Comparison of ENCODE assay signal across 9 cellular contexts in genomic region chr13:24264976-24265375, GRCh38. TPM values are rescaled to one million over a fixed set of nuclear protein-coding genes. Genes with fewer than 3 reads are reported as not detected.
A peak's percentile ranks its signal among the peaks of the same experiment; 100 is the strongest.
DNase-seq lines count a peak whose midpoint lies in the region; ATAC-seq and TF ChIP-seq lines count a peak whose summit lies in the region.
"Had no signal": no experiment of that assay in that cellular context is flagged by ENCODE, and none has a peak within 500 bp of the region (broad histone marks: within the 10 kb centered on the region; RNA-seq: fewer than 3 reads in every experiment).

No MANE protein-coding gene starts in this region.

- TF ChIP-seq CTCF in left lung (IDR thresholded peaks at IDR 0.05) (no peak), A673 (conservative IDR thresholded peaks at IDR 0.05; ENCODE audit: low read depth, low read length) (no peak)

- H3K27ac ChIP-seq in left lung (peak overlapping the region in 1 of 2 donors; percentile 55), A673 (ENCODE audit: low read depth, low read length, poor library complexity, severe bottlenecking) (no peak overlapping the region)
- H3K27ac ChIP-seq: GM23248 had no signal

- CTCF ChIA-PET in A673 (lab: Charles Lee): no interaction called here

- no peaks in the 10 kb centered on the region for H3K9me3 ChIP-seq in left lung
- H3K9me3 ChIP-seq in A673 (ENCODE audit: low read depth, low read length, poor library complexity, severe bottlenecking): no peaks in the 10 kb centered on the region

- H3K4me3 ChIP-seq in left lung: no peak overlapping the region
- no peak overlapping the region for H3K4me3 ChIP-seq in A673 (ENCODE audit: low read depth, low read length, poor library complexity, severe bottlenecking)
- H3K4me3 ChIP-seq: GM23248 had no signal

- intact Hi-C loops in left lung (cut with DNase I): no loop called here
- intact Hi-C loops in A673 (cut with micrococcal nuclease; ENCODE audit: unreplicated experiment): no loop called here

- H3K27me3 ChIP-seq in left lung (no peaks in the 10 kb centered on the region), A673 (replicated peaks; ENCODE audit: insufficient read depth, low read depth, low read length, poor library complexity) (no peaks in the 10 kb centered on the region)

- POLR2A ChIA-PET in A673 (lab: Charles Lee; ENCODE audit: low non-redundant PET): no interaction called here

- H3K36me3 ChIP-seq in left lung (no peaks in the 10 kb centered on the region), A673 (ENCODE audit: insufficient read depth, low read length, poor library complexity, severe bottlenecking) (no peaks in the 10 kb centered on the region)

- no TSS peak for BruUV-seq in A673 (replicated peaks; lab: Mats Ljungman, UMichigan)

- H3K4me1 ChIP-seq in left lung: peaks cover 7 to 54% of the 10 kb centered on the region in 2 donors
- H3K4me1 ChIP-seq in A673 (ENCODE audit: insufficient read depth, low read length, poor library complexity, severe bottlenecking): peaks cover 8% of the 10 kb centered on the region

- DNase-seq in activated CD8-positive, alpha-beta memory T cell treated with anti-CD3 and anti-CD28 coated beads, Interleukin-2, amount 50 U/mL, for 1 hour (ENCODE audit: extremely low read depth): peak; percentile 50
- DNase-seq in left lung (peak; percentile 70 to 77), COLO829 (ENCODE audit: low spot score) (no peak), EL (no peak), A673 (ENCODE audit: low spot score) (no peak)
- peak; percentile 79 for DNase-seq in stimulated activated naive CD8-positive, alpha-beta T cell treated with anti-CD3 and anti-CD28 coated beads, Interleukin-15, Interleukin-2, amounts not matched to agents 100 U/mL and 50 U/mL, for 24 hours
- DNase-seq: GM23248 had no signal

- peak; percentile 60 for ATAC-seq in HG03378 (IDR thresholded peaks at IDR 0.05; ENCODE audit: unreplicated experiment)
- peak; percentile 92 for ATAC-seq in left lung
- ATAC-seq in stimulated activated naive CD8-positive, alpha-beta T cell treated with anti-CD3 and anti-CD28 coated beads, Interleukin-15, Interleukin-2, amounts not matched to agents 100 U/mL and 50 U/mL, for 24 hours: peak; percentile 98
- no peak for ATAC-seq in HG03025 (IDR thresholded peaks at IDR 0.05; ENCODE audit: low FRiP score, unreplicated experiment)

RNA-seq across cellular contexts. Expression of gene C1QTNF9, which starts 44.4 kb away (rescaled TPM):
- total RNA-seq in left lung (under 1 TPM in 1 of 2 donors, not detected in 1; 0.18 TPM), A673 (2021) (0.34 TPM in 1 of 2 replicates, not detected in the other)
- total RNA-seq: GM23248 had no signal

Comparison
In these comparisons a context has a peak if more than half of its experiments do, and no peak if none do; other contexts are left out.
1. DNase-seq: peak in activated CD8-positive, alpha-beta memory T cell treated with anti-CD3 and anti-CD28 coated beads, Interleukin-2, amount 50 U/mL, for 1 hour (single experiment), left lung (2 of 2) and stimulated activated naive CD8-positive, alpha-beta T cell treated with anti-CD3 and anti-CD28 coated beads, Interleukin-15, Interleukin-2, amounts not matched to agents 100 U/mL and 50 U/mL, for 24 hours (single experiment); none in COLO829 (single experiment), EL (single experiment) and A673 (single experiment).